ENCODE assay signal across 1 cellular context in genomic region chr10:100999742-101000601, GRCh38.
TF ChIP-seq lines count a peak whose summit lies in the region.

Gene LZTS2, plus strand, starts transcription at chr10:100999808. Its CDS starts 2,731 bp downstream, at chr10:101002539.

TF ChIP-seq in GM23338, 12 proteins besides CTCF, POLR2A, EP300 and RAD21 (continued from another document):
- no peak for TF ChIP-seq ZNF462 (CRISPR knock-in tag; IDR thresholded peaks at IDR 0.05)
- no peak for TF ChIP-seq JUNB (IDR thresholded peaks at IDR 0.05; ENCODE audit: unreplicated experiment)
- TF ChIP-seq CREB1 (CRISPR knock-in tag; IDR thresholded peaks at IDR 0.05; ENCODE audit: low read depth): no peak
- TF ChIP-seq POLR2AphosphoS5 (IDR thresholded peaks at IDR 0.05; ENCODE audit: low read depth): no peak
- no peak for TF ChIP-seq REST (IDR thresholded peaks at IDR 0.05; ENCODE audit: unreplicated experiment)
- TF ChIP-seq NANOG (IDR thresholded peaks at IDR 0.05; ENCODE audit: borderline replicate concordance): no peak
- no peak for TF ChIP-seq ZNF331 (CRISPR knock-in tag; IDR thresholded peaks at IDR 0.05; ENCODE audit: low read depth)
TF ChIP-seq in GM23338: peak in this region for 0.
